1 cellular context compared by ENCODE assay signal in the genomic region with DNA sequence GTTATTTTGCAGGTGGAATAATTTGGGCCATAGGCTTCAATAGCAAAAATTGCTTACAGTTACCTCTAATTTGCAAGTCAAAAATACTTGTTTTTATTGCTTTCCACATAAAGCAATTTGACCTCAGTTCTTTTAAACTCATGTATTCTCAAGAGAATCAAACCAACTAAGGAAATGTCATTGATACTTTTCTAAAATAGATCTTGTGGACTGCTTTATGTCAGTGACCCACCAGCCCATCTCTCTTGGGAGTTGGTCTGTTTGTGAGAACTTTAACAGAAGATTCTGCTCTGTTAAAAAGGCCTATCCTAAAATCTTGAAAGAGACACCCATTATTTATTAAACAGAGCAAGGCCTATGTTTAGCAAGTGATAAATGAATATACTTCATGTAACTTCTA.
TF ChIP-seq lines count a peak whose summit lies in the region.

No MANE protein-coding gene starts in this region.

TF ChIP-seq in K562, 482 proteins besides CTCF, POLR2A, EP300 and RAD21 (continued from another document):
- TF ChIP-seq RBM22 (IDR thresholded peaks at IDR 0.05; ENCODE audit: low read depth, low read length, poor library complexity, severe bottlenecking) = no peak
TF ChIP-seq in K562: peak in this region for 0.
